Comparison of ENCODE assay signal across 1 cellular context in the genomic region with DNA sequence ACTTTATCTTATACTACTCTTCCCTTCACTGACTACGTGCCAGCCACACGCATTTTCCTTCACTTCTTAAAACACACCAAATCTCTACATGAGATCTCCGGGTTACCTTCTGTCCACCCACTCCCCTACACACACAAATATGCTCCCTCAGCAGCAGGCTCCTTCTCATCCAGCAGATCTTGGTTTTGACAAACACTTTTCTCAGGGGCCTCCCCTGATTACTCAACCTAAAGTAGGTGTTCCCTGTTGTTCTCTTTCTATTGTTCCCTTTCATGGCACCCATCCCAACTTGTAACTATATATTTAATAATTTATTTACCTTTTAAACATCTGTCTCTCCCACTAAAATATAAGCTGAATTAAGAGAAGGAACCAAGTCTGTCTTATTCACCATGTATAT.
TF ChIP-seq lines count a peak whose summit lies in the region.

No MANE protein-coding gene starts in this region.

TF ChIP-seq in SK-N-SH treated with all-trans-retinoic acid at 6 μM for 48 hours, 23 proteins besides CTCF, POLR2A, EP300 and RAD21:
- TF ChIP-seq, protein P1, sequence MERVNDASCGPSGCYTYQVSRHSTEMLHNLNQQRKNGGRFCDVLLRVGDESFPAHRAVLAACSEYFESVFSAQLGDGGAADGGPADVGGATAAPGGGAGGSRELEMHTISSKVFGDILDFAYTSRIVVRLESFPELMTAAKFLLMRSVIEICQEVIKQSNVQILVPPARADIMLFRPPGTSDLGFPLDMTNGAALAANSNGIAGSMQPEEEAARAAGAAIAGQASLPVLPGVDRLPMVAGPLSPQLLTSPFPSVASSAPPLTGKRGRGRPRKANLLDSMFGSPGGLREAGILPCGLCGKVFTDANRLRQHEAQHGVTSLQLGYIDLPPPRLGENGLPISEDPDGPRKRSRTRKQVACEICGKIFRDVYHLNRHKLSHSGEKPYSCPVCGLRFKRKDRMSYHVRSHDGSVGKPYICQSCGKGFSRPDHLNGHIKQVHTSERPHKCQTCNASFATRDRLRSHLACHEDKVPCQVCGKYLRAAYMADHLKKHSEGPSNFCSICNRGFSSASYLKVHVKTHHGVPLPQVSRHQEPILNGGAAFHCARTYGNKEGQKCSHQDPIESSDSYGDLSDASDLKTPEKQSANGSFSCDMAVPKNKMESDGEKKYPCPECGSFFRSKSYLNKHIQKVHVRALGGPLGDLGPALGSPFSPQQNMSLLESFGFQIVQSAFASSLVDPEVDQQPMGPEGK (CRISPR knock-in tag; IDR thresholded peaks at IDR 0.05; ENCODE audit: borderline replicate concordance): no peak
- TF ChIP-seq, protein P2, sequence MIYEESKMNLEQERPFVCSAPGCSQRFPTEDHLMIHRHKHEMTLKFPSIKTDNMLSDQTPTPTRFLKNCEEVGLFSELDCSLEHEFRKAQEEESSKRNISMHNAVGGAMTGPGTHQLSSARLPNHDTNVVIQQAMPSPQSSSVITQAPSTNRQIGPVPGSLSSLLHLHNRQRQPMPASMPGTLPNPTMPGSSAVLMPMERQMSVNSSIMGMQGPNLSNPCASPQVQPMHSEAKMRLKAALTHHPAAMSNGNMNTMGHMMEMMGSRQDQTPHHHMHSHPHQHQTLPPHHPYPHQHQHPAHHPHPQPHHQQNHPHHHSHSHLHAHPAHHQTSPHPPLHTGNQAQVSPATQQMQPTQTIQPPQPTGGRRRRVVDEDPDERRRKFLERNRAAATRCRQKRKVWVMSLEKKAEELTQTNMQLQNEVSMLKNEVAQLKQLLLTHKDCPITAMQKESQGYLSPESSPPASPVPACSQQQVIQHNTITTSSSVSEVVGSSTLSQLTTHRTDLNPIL (CRISPR knock-in tag; IDR thresholded peaks at IDR 0.05; ENCODE audit: low read depth): no peak
- TF ChIP-seq, protein P3, sequence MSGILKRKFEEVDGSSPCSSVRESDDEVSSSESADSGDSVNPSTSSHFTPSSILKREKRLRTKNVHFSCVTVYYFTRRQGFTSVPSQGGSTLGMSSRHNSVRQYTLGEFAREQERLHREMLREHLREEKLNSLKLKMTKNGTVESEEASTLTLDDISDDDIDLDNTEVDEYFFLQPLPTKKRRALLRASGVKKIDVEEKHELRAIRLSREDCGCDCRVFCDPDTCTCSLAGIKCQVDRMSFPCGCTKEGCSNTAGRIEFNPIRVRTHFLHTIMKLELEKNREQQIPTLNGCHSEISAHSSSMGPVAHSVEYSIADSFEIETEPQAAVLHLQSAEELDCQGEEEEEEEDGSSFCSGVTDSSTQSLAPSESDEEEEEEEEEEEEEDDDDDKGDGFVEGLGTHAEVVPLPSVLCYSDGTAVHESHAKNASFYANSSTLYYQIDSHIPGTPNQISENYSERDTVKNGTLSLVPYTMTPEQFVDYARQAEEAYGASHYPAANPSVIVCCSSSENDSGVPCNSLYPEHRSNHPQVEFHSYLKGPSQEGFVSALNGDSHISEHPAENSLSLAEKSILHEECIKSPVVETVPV (CRISPR knock-in tag; IDR thresholded peaks at IDR 0.05): no peak
- TF ChIP-seq, protein P4, sequence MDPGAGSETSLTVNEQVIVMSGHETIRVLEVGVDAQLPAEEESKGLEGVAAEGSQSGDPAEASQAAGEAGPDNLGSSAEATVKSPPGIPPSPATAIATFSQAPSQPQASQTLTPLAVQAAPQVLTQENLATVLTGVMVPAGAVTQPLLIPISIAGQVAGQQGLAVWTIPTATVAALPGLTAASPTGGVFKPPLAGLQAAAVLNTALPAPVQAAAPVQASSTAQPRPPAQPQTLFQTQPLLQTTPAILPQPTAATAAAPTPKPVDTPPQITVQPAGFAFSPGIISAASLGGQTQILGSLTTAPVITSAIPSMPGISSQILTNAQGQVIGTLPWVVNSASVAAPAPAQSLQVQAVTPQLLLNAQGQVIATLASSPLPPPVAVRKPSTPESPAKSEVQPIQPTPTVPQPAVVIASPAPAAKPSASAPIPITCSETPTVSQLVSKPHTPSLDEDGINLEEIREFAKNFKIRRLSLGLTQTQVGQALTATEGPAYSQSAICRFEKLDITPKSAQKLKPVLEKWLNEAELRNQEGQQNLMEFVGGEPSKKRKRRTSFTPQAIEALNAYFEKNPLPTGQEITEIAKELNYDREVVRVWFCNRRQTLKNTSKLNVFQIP (CRISPR knock-in tag; IDR thresholded peaks at IDR 0.05; ENCODE audit: borderline replicate concordance, low read depth): no peak
- TF ChIP-seq ZFP30 (CRISPR knock-in tag; IDR thresholded peaks at IDR 0.05) (no peak), ZNF565 (CRISPR knock-in tag; conservative IDR thresholded peaks at IDR 0.05; ENCODE audit: low read depth) (no peak), ISL1 (CRISPR knock-in tag; IDR thresholded peaks at IDR 0.05) (no peak), ZNF8 (CRISPR knock-in tag; IDR thresholded peaks at IDR 0.05) (no peak), TCF4 (CRISPR knock-in tag; IDR thresholded peaks at IDR 0.05; ENCODE audit: borderline replicate concordance) (no peak), ZC3H10 (CRISPR knock-in tag; IDR thresholded peaks at IDR 0.05) (no peak), ZNF70 (CRISPR knock-in tag; IDR thresholded peaks at IDR 0.05) (no peak), GLIS3 (CRISPR knock-in tag; IDR thresholded peaks at IDR 0.05) (no peak), SNAI2 (CRISPR knock-in tag; IDR thresholded peaks at IDR 0.05) (no peak), RARB (CRISPR knock-in tag; IDR thresholded peaks at IDR 0.05) (no peak), ARNTL (CRISPR knock-in tag; IDR thresholded peaks at IDR 0.05; ENCODE audit: borderline replicate concordance, low read depth) (no peak)
